ENCODE assay signal across 8 cellular contexts in genomic region chrX:100636321-100636991, GRCh38. TPM values are rescaled to one million over a fixed set of nuclear protein-coding genes. Genes with fewer than 3 reads are reported as not detected.
A peak's percentile ranks its signal among the peaks of the same experiment; 100 is the strongest.
DNase-seq lines count a peak whose midpoint lies in the region; ATAC-seq and TF ChIP-seq lines count a peak whose summit lies in the region.

TSPAN6 (minus strand) TSS chrX:100636806; CDS start chrX:100636694, 112 bp downstream.

- ATAC-seq in GM18499 (IDR thresholded peaks at IDR 0.05; ENCODE audit: insufficient read depth, unreplicated experiment) (peak; percentile 70), HG03060 (IDR thresholded peaks at IDR 0.05; ENCODE audit: low read depth, unreplicated experiment) (peak; percentile 97), memory B cell (ENCODE audit: low read depth) (peak; percentile 84)

- peak; percentile 79 to 91 for DNase-seq in NCI-H446 (lab: John Stamatoyannopoulos, UW)
- peak; percentile 9 to 33 (median 30) for DNase-seq in activated CD8-positive, alpha-beta memory T cell treated with anti-CD3 and anti-CD28 coated beads for 48 hours (ENCODE audit: low read depth in 2 of 3, low spot score in 2 of 3)
- peak; percentile 92 for DNase-seq in endodermal cell
- DNase-seq in memory B cell (ENCODE audit: low spot score in 2 of 2): peak; percentile 31 to 44
- DNase-seq in stimulated activated CD4-positive, alpha-beta T cell treated with anti-CD3 and anti-CD28 coated beads, TNF-alpha, amount 100 ng/mL, for 48 hours (ENCODE audit: low read depth in 3 of 3): peak; percentile 41 to 66 (median 64)
- DNase-seq in NCI-H187 treated with DMSO at 0.1 percent for 48 hours (lab: John Stamatoyannopoulos, UW): no peak

- H3K27ac ChIP-seq in endodermal cell (ENCODE audit: low read depth, low read length): peak within 1 kb of the TSS; percentile 89

- H3K27ac Mint-ChIP-seq in endodermal cell (peak within 1 kb of the TSS; percentile 99), memory B cell (no peak within 1 kb of the TSS)

- H3K4me3 ChIP-seq in endodermal cell (ENCODE audit: low read length): peak within 1 kb of the TSS; percentile 87

- WGBS in endodermal cell (ENCODE audit: insufficient coverage in 1 of 2, insufficient read length in 1 of 2), 2 experiments: 0% methylated on average over 46 of the region's 51 CpGs; no CpG with 5 or more reads in 1 of the 2 experiments

- H3K36me3 Mint-ChIP-seq in endodermal cell (ENCODE audit: low read depth) (peaks cover 25% of the 10 kb centered on the region), memory B cell (no peaks in the 10 kb centered on the region)

- peak within 1 kb of the TSS; percentile 92 for H3K9ac ChIP-seq in endodermal cell (ENCODE audit: extremely low read depth, low read length, poor library complexity, severe bottlenecking)

- peaks cover 14% of the 10 kb centered on the region for H3K4me1 Mint-ChIP-seq in endodermal cell
- H3K4me1 Mint-ChIP-seq in memory B cell: peaks cover 6% of the 10 kb centered on the region

- peaks cover 18% of the 10 kb centered on the region for H3K36me3 ChIP-seq in endodermal cell (ENCODE audit: control insufficient read depth, insufficient read depth, low read length)

- H3K4me3 Mint-ChIP-seq in endodermal cell (peak within 1 kb of the TSS; percentile 83), memory B cell (peak within 1 kb of the TSS; percentile 85)

- peak; percentile 76 for TF ChIP-seq CTCF in endodermal cell (conservative IDR thresholded peaks at IDR 0.05)

- no peaks in the 10 kb centered on the region for H3K27me3 Mint-ChIP-seq in endodermal cell (ENCODE audit: insufficient read depth)
- peaks cover 10% of the 10 kb centered on the region for H3K27me3 Mint-ChIP-seq in memory B cell

- H3K9me3 Mint-ChIP-seq in endodermal cell (peaks cover 21% of the 10 kb centered on the region), memory B cell (no peaks in the 10 kb centered on the region)

- no peaks in the 10 kb centered on the region for H3K9me3 ChIP-seq in endodermal cell (ENCODE audit: control insufficient read depth, low read length)

- no peaks in the 10 kb centered on the region for H3K27me3 ChIP-seq in endodermal cell (ENCODE audit: control insufficient read depth, insufficient read depth, low read length, poor library complexity, severe bottlenecking)

- no peaks in the 10 kb centered on the region for H3K4me1 ChIP-seq in endodermal cell (ENCODE audit: control insufficient read depth, insufficient read depth, low read length)

RNA-seq across cellular contexts. Expression of gene TSPAN6, which starts in this region (rescaled TPM):
- total RNA-seq in endodermal cell: 10 to 100 TPM; 60.4 to 77.7 TPM
- 99.6 TPM for polyA plus RNA-seq in endodermal cell (2013, experiment 1 of 2)
- 90.0 TPM for polyA plus RNA-seq in endodermal cell (2013, experiment 2 of 2)
